ENCODE assay signal across 7 cellular contexts in genomic region chr15:83066034-83066760, GRCh38. TPM values are rescaled to one million over a fixed set of nuclear protein-coding genes. Genes with fewer than 3 reads are reported as not detected.
DNase-seq lines count a peak whose midpoint lies in the region; ATAC-seq and TF ChIP-seq lines count a peak whose summit lies in the region.

No MANE protein-coding gene starts in this region.

- peak overlapping the region; percentile 88 for H3K9ac ChIP-seq in MM.1S (ENCODE audit: low read length)

- TF ChIP-seq CTCF in MM.1S (IDR thresholded peaks at IDR 0.05; ENCODE audit: low read length) = no peak

- no peak for ATAC-seq in natural killer cell treated with Interleukin-12 subunit alpha and Interleukin-12 subunit beta and Interleukin-15 and Interleukin-18, amount 100 ng/mL, for 72 hours
- no peak for ATAC-seq in HG03196 (IDR thresholded peaks at IDR 0.05; ENCODE audit: unreplicated experiment)

- H3F3A ChIP-seq in MM.1S (ENCODE audit: insufficient read depth, low read length) = peaks cover 8% of the 10 kb centered on the region; the same call in 1 of the 2 replicates

- no peak for DNase-seq in MM.1S
- DNase-seq in dermis blood vessel endothelial cell = peak; percentile 36
- DNase-seq in natural killer cell treated with Interleukin-12 subunit alpha and Interleukin-12 subunit beta and Interleukin-15 and Interleukin-18, amount 100 ng/mL, for 72 hours (ENCODE audit: low spot score) = no peak
- no peak for DNase-seq in NCI-H128 (lab: John Stamatoyannopoulos, UW; ENCODE audit: unreplicated experiment)
- no peak for DNase-seq in NCI-H2196 treated with DMSO at 0.1 percent for 48 hours (lab: John Stamatoyannopoulos, UW; ENCODE audit: unreplicated experiment)

- no peaks in the 10 kb centered on the region for H3K27me3 Mint-ChIP-seq in natural killer cell treated with Interleukin-12 subunit alpha and Interleukin-12 subunit beta and Interleukin-15 and Interleukin-18, amount 100 ng/mL, for 72 hours

- peaks cover 22% of the 10 kb centered on the region for H3K4me1 ChIP-seq in MM.1S (ENCODE audit: low read length)

- peak overlapping the region; percentile 73 to 90 for H3K27ac Mint-ChIP-seq in natural killer cell treated with Interleukin-12 subunit alpha and Interleukin-12 subunit beta and Interleukin-15 and Interleukin-18, amount 100 ng/mL, for 72 hours

- H3K27me3 ChIP-seq in MM.1S (replicated peaks; ENCODE audit: insufficient read depth, low read length) = no peaks in the 10 kb centered on the region

- H3K79me2 ChIP-seq in MM.1S (ENCODE audit: low read length) = peaks cover 58% of the 10 kb centered on the region

- peak overlapping the region; percentile 82 for H3K4me2 ChIP-seq in MM.1S (ENCODE audit: low read depth, low read length)

- peaks cover 15% of the 10 kb centered on the region; the same call in 1 of the 2 replicates for H4K20me1 ChIP-seq in MM.1S (ENCODE audit: insufficient read depth, low read length)

- no peaks in the 10 kb centered on the region for H3K9me3 Mint-ChIP-seq in natural killer cell treated with Interleukin-12 subunit alpha and Interleukin-12 subunit beta and Interleukin-15 and Interleukin-18, amount 100 ng/mL, for 72 hours

- H3K4me1 Mint-ChIP-seq in natural killer cell treated with Interleukin-12 subunit alpha and Interleukin-12 subunit beta and Interleukin-15 and Interleukin-18, amount 100 ng/mL, for 72 hours (ENCODE audit: low read depth in 2 of 2) = peaks cover 5 to 20% of the 10 kb centered on the region in 2 donors

- peak overlapping the region; percentile 76 for H2AFZ ChIP-seq in MM.1S (ENCODE audit: low read length)

- H3K4me3 ChIP-seq in GM08714 (ENCODE audit: low read length) (peak overlapping the region; percentile 88), MM.1S (ENCODE audit: low read length) (peak overlapping the region; percentile 70)

- no peaks in the 10 kb centered on the region for H3K9me3 ChIP-seq in MM.1S (replicated peaks; ENCODE audit: insufficient read depth, low read length)

- peaks cover 11% of the 10 kb centered on the region for H3K36me3 Mint-ChIP-seq in natural killer cell treated with Interleukin-12 subunit alpha and Interleukin-12 subunit beta and Interleukin-15 and Interleukin-18, amount 100 ng/mL, for 72 hours

- no peaks in the 10 kb centered on the region for H3K9me2 ChIP-seq in MM.1S (replicated peaks; ENCODE audit: insufficient read depth, low read length)

- peak overlapping the region; percentile 59; the same call in 1 of the 2 replicates for H3K27ac ChIP-seq in MM.1S (ENCODE audit: low read length)

- no peak overlapping the region for H3K4me3 Mint-ChIP-seq in natural killer cell treated with Interleukin-12 subunit alpha and Interleukin-12 subunit beta and Interleukin-15 and Interleukin-18, amount 100 ng/mL, for 72 hours

- H3K36me3 ChIP-seq in MM.1S (replicated peaks; ENCODE audit: insufficient read depth, low read length) = no peaks in the 10 kb centered on the region

RNA-seq across cellular contexts. Expression of gene BTBD1, which starts 0.9 kb away (rescaled TPM):
- total RNA-seq in dermis blood vessel endothelial cell = 131 and 146 TPM in 2 replicates
- 10 to 100 TPM; 63.3 to 71.9 TPM for total RNA-seq in natural killer cell treated with Interleukin-12 subunit alpha and Interleukin-12 subunit beta and Interleukin-15 and Interleukin-18, amount 100 ng/mL, for 72 hours

RNA-seq across cellular contexts. Expression of gene TM6SF1, which starts 41.2 kb away (rescaled TPM):
- 34.7 and 41.9 TPM in 2 replicates for total RNA-seq in dermis blood vessel endothelial cell
- total RNA-seq in natural killer cell treated with Interleukin-12 subunit alpha and Interleukin-12 subunit beta and Interleukin-15 and Interleukin-18, amount 100 ng/mL, for 72 hours = 10 to 100 TPM; 15.0 to 23.7 TPM

RNA-seq across cellular contexts. Expression of gene C15orf40, which starts 54.8 kb away (rescaled TPM):
- total RNA-seq in dermis blood vessel endothelial cell = 11.9 and 14.1 TPM in 2 replicates
- 10 to 100 TPM; 23.7 to 25.5 TPM for total RNA-seq in natural killer cell treated with Interleukin-12 subunit alpha and Interleukin-12 subunit beta and Interleukin-15 and Interleukin-18, amount 100 ng/mL, for 72 hours
